In the genomic region with DNA sequence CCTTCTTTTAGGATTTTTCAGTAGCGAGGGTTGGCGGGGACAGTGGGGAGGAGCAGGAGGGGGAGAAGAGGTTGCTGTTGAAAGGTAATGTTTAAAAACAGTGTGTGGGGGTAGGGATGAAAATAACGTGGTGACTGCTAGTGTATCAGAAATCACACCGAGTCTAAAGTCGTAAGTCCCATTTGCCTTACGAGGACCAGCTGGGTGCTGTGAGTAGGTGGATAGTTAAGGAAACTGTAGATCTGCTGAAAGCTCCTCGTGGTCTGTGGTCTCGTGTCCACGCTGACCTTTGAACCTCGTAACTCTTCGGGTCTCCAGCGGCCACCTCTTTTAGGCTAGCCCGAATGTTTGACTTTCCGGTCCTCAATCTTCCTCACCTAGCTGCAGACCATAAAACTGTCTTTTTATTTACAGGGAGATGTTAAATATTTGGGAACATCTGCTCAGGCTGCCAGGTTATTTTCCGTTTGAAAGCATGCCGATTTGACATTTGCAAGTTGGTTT, we compare ENCODE assay signal across 8 cellular contexts.
DNase-seq lines count a peak whose midpoint lies in the region; ATAC-seq and TF ChIP-seq lines count a peak whose summit lies in the region.

No MANE protein-coding gene starts in this region.

- POLR2A ChIA-PET in GM10248 (lab: Yijun Ruan, JAX) = no interaction called here

- DNase-seq in GM10248 (ENCODE audit: extremely low spot score) (peak; percentile 61), iPS DF 6.9 (ENCODE audit: low read depth, low spot score) (no peak), NCI-H2029 treated with DMSO at 0.1 percent for 48 hours (lab: John Stamatoyannopoulos, UW) (no peak)
- DNase-seq in stimulated activated naive CD4-positive, alpha-beta T cell (lab: John Stamatoyannopoulos, UW) = no peak

- H3K27me3 ChIP-seq in iPS DF 6.9 (ENCODE audit: control insufficient read depth, insufficient read depth, low read length) = peaks cover 5% of the 10 kb centered on the region; the same call in 1 of the 2 replicates

- H3K4me1 Mint-ChIP-seq in activated naive CD8-positive, alpha-beta T cell (ENCODE audit: low read depth) = peaks cover 15% of the 10 kb centered on the region

- H3K4me3 Mint-ChIP-seq in activated naive CD8-positive, alpha-beta T cell = peak overlapping the region; percentile 83

- no peak overlapping the region for H3K27ac Mint-ChIP-seq in activated naive CD8-positive, alpha-beta T cell

- no peaks in the 10 kb centered on the region for H3K36me3 ChIP-seq in iPS DF 6.9 (ENCODE audit: control insufficient read depth, insufficient read depth, low read length)

- no peaks in the 10 kb centered on the region for H3K4me1 ChIP-seq in iPS DF 6.9 (ENCODE audit: control insufficient read depth, insufficient read depth, low read length)

- H3K9me3 ChIP-seq in iPS DF 6.9 (ENCODE audit: control insufficient read depth, insufficient read depth, low read length) = no peaks in the 10 kb centered on the region

- H3K27me3 Mint-ChIP-seq in activated naive CD8-positive, alpha-beta T cell = peaks cover 39% of the 10 kb centered on the region

- H3K4me3 ChIP-seq in iPS DF 6.9 (ENCODE audit: low read length) (peak overlapping the region; percentile 70; the same call in 1 of the 2 replicates), skin epidermis (peak overlapping the region; percentile 54 to 85 (median 63))

- ATAC-seq in HG03045 (IDR thresholded peaks at IDR 0.05; ENCODE audit: unreplicated experiment) (peak; percentile 24), GM21529 (IDR thresholded peaks at IDR 0.05; ENCODE audit: unreplicated experiment) (no peak)

- WGBS in iPS DF 6.9 (ENCODE audit: insufficient coverage, insufficient read length) = no CpG with 5 or more reads among the region's 16 CpGs

- H3K36me3 Mint-ChIP-seq in activated naive CD8-positive, alpha-beta T cell = no peaks in the 10 kb centered on the region

- no peaks in the 10 kb centered on the region for H3K9me3 Mint-ChIP-seq in activated naive CD8-positive, alpha-beta T cell (ENCODE audit: low read depth)

- CTCF ChIA-PET in GM10248 (lab: Yijun Ruan, JAX) = interaction anchor here (0.8 to 4.8 kb wide), 7 partner anchors 10 to 137 kb away, joined by 3 to 25 read pairs (median 4); no protein-coding TSS in a partner anchor

- no peak for TF ChIP-seq CTCF in GM10248 (IDR thresholded peaks at IDR 0.05; ENCODE audit: control extremely low read depth, extremely low read depth, low read depth, missing control alignments)

- H3K27ac ChIP-seq in iPS DF 6.9 (ENCODE audit: low read length) (no peak overlapping the region), skin epidermis (peak overlapping the region in 16 of 21 experiments; percentile 7 to 94 (median 84))
